In the genomic region with DNA sequence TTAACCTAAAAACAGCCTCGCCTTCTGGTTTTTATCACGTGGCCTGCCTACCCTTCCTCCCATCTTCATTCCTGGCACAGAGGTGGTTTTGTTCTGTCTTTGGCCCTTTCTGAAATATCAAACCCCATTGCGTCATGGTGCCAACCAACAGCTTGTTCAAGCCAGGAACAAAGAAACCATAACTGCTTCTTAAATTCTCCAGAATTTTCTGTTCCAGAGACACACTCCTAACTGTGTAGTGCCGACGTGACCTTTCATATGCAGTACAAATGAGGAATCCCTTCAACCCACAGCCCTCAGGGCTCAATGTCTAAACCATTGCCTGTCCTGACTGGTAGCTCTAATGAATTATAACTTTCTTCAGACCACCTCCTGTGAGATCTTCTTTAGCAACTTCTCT, we compare ENCODE assay signal across 30 cellular contexts.
"Had no signal": no experiment of that assay in that cellular context is flagged by ENCODE, and none has a peak within 500 bp of the region (broad histone marks: within the 10 kb centered on the region; RNA-seq: fewer than 3 reads in every experiment).

No MANE protein-coding gene starts in this region.

- ATAC-seq: naive thymus-derived CD4-positive, alpha-beta T cell; natural killer cell; psoas muscle; right cardiac atrium; right lobe of liver; stimulated activated memory B cell treated with anti-CD40 and anti-IgM and Interleukin-4, amounts not matched to agents 10 μg/mL and 1 μg/mL and 100 μg/mL, for 72 hours; stimulated activated naive CD8-positive, alpha-beta T cell treated with anti-CD3 and anti-CD28 coated beads, Interleukin-15, amount 100 ng/mL, for 72 hours; stimulated activated naive CD8-positive, alpha-beta T cell treated with anti-CD3 and anti-CD28 coated beads, Interleukin-15, Interleukin-2, amounts not matched to agents 100 U/mL and 50 U/mL, for 24 hours had no signal

- H3K36me3 Mint-ChIP-seq: naive thymus-derived CD4-positive, alpha-beta T cell; natural killer cell; stimulated activated memory B cell treated with anti-CD40 and anti-IgM and Interleukin-4, amounts not matched to agents 10 μg/mL and 1 μg/mL and 100 μg/mL, for 72 hours had no signal

- H3K4me3 ChIP-seq: ovary, psoas muscle, right lobe of liver, sigmoid colon, suprapubic skin, testis, tibial artery, transverse colon, upper lobe of left lung, vagina had no signal

- H3K4me3 Mint-ChIP-seq: naive thymus-derived CD4-positive, alpha-beta T cell; natural killer cell; nephron; neural crest cell; stimulated activated memory B cell treated with anti-CD40 and anti-IgM and Interleukin-4, amounts not matched to agents 10 μg/mL and 1 μg/mL and 100 μg/mL, for 72 hours; stimulated activated naive CD8-positive, alpha-beta T cell treated with anti-CD3 and anti-CD28 coated beads, Interleukin-15, amount 100 ng/mL, for 72 hours had no signal

- H3K27me3 ChIP-seq: ovary, right lobe of liver, sigmoid colon, suprapubic skin, testis, tibial artery, transverse colon, upper lobe of left lung, vagina had no signal

- H3K27ac ChIP-seq: ovary, parathyroid adenoma, psoas muscle, right lobe of liver, sigmoid colon, suprapubic skin, testis, tibial artery, transverse colon, upper lobe of left lung, vagina had no signal

- H3K4me1 ChIP-seq: parathyroid adenoma, right lobe of liver, transverse colon, upper lobe of left lung, vagina had no signal

- H2AFZ ChIP-seq: parathyroid adenoma had no signal

- H3K9ac ChIP-seq: parathyroid adenoma had no signal

- H3K27ac Mint-ChIP-seq: naive thymus-derived CD4-positive, alpha-beta T cell; natural killer cell; nephron; progenitor cell of endocrine pancreas; stimulated activated memory B cell treated with anti-CD40 and anti-IgM and Interleukin-4, amounts not matched to agents 10 μg/mL and 1 μg/mL and 100 μg/mL, for 72 hours; stimulated activated naive CD8-positive, alpha-beta T cell treated with anti-CD3 and anti-CD28 coated beads, Interleukin-15, amount 100 ng/mL, for 72 hours had no signal

- H3K27me3 Mint-ChIP-seq: stimulated activated memory B cell treated with anti-CD40 and anti-IgM and Interleukin-4, amounts not matched to agents 10 μg/mL and 1 μg/mL and 100 μg/mL, for 72 hours had no signal

- H3K36me3 ChIP-seq: ovary, right lobe of liver, sigmoid colon, suprapubic skin, tibial artery, transverse colon, upper lobe of left lung, vagina had no signal

- H3K9me3 ChIP-seq: ovary, psoas muscle, right lobe of liver, sigmoid colon, suprapubic skin, testis, tibial artery, transverse colon, upper lobe of left lung, vagina had no signal

- DNase-seq: naive thymus-derived CD4-positive, alpha-beta T cell; natural killer cell; occipital lobe; ovary; posterior cingulate gyrus; psoas muscle; right cardiac atrium; right lobe of liver; sigmoid colon; small intestine; stimulated activated CD4-positive, alpha-beta T cell treated with anti-CD3 and anti-CD28 coated beads, Interleukin-15, amount 100 ng/mL, for 24 hours; stimulated activated CD4-positive, alpha-beta T cell treated with anti-CD3 and anti-CD28 coated beads, Interleukin-2, amount 100 ng/mL, for 24 hours; stimulated activated CD4-positive, alpha-beta T cell treated with anti-CD3 and anti-CD28 coated beads, Interleukin-4, amount 100 ng/mL, for 1 hour; stimulated activated CD4-positive, alpha-beta T cell treated with anti-CD3 and anti-CD28 coated beads, Interleukin-4, amount 100 ng/mL, for 4 hours; stimulated activated CD8-positive, alpha-beta memory T cell treated with anti-CD3 and anti-CD28 coated beads, Interleukin-4, amount 100 ng/mL, for 48 hours; stimulated activated naive CD4-positive, alpha-beta T cell; stimulated activated naive CD8-positive, alpha-beta T cell treated with anti-CD3 and anti-CD28 coated beads, Interleukin-15, amount 100 ng/mL, for 72 hours; stimulated activated naive CD8-positive, alpha-beta T cell treated with anti-CD3 and anti-CD28 coated beads, Interleukin-15, Interleukin-2, amounts not matched to agents 100 U/mL and 50 U/mL, for 24 hours; substantia nigra; testis; tibial artery; transverse colon; upper lobe of left lung had no signal

- H3K9me3 Mint-ChIP-seq: natural killer cell had no signal

- H3K4me1 Mint-ChIP-seq: naive thymus-derived CD4-positive, alpha-beta T cell; neural crest cell; stimulated activated memory B cell treated with anti-CD40 and anti-IgM and Interleukin-4, amounts not matched to agents 10 μg/mL and 1 μg/mL and 100 μg/mL, for 72 hours; stimulated activated naive CD8-positive, alpha-beta T cell treated with anti-CD3 and anti-CD28 coated beads, Interleukin-15, amount 100 ng/mL, for 72 hours had no signal
